8 cellular contexts compared by ENCODE assay signal in the genomic region with DNA sequence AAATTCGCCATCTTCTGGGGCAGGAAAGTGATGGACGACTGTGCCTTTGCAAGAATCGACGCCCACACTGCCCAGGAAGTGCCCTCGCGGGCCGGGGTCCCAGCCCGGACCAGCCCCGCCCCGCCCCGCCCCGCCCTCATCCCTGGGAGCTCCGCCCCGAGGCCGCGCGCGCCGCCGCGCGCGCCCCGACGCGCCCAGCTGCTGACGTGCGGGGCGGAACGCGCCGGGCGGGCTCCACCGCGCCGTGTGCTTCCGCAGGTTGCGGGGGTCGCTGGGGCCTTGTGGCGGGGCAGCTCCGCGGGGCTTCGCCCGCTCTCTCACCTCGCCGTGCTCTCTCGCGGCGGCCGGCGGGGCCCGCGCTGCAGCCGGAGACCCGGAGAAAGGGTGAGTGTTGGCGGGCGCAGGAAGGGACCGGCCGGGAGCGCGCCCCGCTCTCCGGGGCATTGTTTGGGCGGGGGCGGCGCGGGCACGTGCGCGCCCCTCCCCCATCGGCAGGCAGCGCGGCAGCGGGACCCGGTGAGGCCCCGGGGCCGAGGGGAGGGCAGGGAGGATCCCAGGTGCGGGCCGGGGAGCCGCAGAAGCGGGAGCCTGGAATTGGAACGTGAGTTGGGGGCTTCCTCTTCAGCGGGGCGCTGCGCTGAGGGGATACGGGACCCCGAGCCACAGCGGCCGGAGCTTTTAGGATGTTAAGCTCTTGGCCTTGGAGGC. TPM values are rescaled to one million over a fixed set of nuclear protein-coding genes. Genes with fewer than 3 reads are reported as not detected.
DNase-seq lines count a peak whose midpoint lies in the region; ATAC-seq and TF ChIP-seq lines count a peak whose summit lies in the region.

TSS of gene YEATS2 (plus strand) at position 188 of the 708 bp plus-strand sequence. CDS start 17,366 bp downstream, outside the sequence.

- H4K20me1 ChIP-seq in OCI-LY7 (ENCODE audit: insufficient read depth, low read length) = peaks cover 20% of the 10 kb centered on the region

- CTCF ChIA-PET in OCI-LY7 (lab: Charles Lee; ENCODE audit: unreplicated experiment) = interaction anchor here (0.5 to 0.8 kb wide), 5 partner anchors 62 to 1503 kb away, joined by 3 to 4 read pairs (median 3); no protein-coding TSS in a partner anchor

- TF ChIP-seq POLR2A in erythroblast (IDR thresholded peaks at IDR 0.05; ENCODE audit: low read length) = peak; percentile 55

- no TSS peak for BruUV-seq in OCI-LY7 (replicated peaks; lab: Mats Ljungman, UMichigan)

- DNase-seq in COLO829 (ENCODE audit: low spot score) = peak; percentile 94
- peak; percentile 83 for DNase-seq in HK-2 (ENCODE audit: unreplicated experiment)
- peak; percentile 86 for DNase-seq in OCI-LY7 (ENCODE audit: low spot score)
- peak; percentile 80 for DNase-seq in activated T-cell treated with anti-CD3 and anti-CD28 coated beads for 48 hours (ENCODE audit: low read depth)
- peak; percentile 80 to 82 for DNase-seq in erythroblast (lab: John Stamatoyannopoulos, UW)
- peak; percentile 82 for DNase-seq in stimulated activated CD8-positive, alpha-beta memory T cell treated with anti-CD3 and anti-CD28 coated beads, Interleukin-4, amount 100 ng/mL, for 48 hours

- peak; percentile 78 for ATAC-seq in GM19463 (IDR thresholded peaks at IDR 0.05; ENCODE audit: unreplicated experiment)

- POLR2A ChIA-PET in OCI-LY7 (lab: Charles Lee) = interaction anchor here (0.5 to 3.3 kb wide), 18 partner anchors 8 to 133 kb away, joined by 3 to 14 read pairs (median 4); partner anchors contain the start of gene KLHL24

- H3K4me3 ChIP-seq in OCI-LY7 (ENCODE audit: low read depth, low read length, poor library complexity, severe bottlenecking) (peak within 1 kb of the TSS; percentile 96), mucosa of stomach (ENCODE audit: low read length) (peak within 1 kb of the TSS; percentile 84)

- H2AFZ ChIP-seq in OCI-LY7 (ENCODE audit: low read length) = peak within 1 kb of the TSS; percentile 93

- H3K36me3 ChIP-seq in OCI-LY7 (ENCODE audit: insufficient read depth, low read length) (peaks cover 18% of the 10 kb centered on the region), mucosa of stomach (ENCODE audit: control insufficient read depth, insufficient read depth, low read length) (no peaks in the 10 kb centered on the region)

- intact Hi-C loops in OCI-LY7 (cut with micrococcal nuclease; ENCODE audit: unreplicated experiment) = loop anchor here (1.0 to 2.0 kb wide), 2 partner anchors 105 to 142 kb away; partner anchors contain the start of gene KLHL6

- peak within 1 kb of the TSS; percentile 83 for H3K27ac ChIP-seq in OCI-LY7 (ENCODE audit: low read depth, low read length, poor library complexity, severe bottlenecking)

- H3K79me2 ChIP-seq in OCI-LY7 (ENCODE audit: insufficient read depth, low read depth, low read length) = peaks cover 55% of the 10 kb centered on the region

- H3K9ac ChIP-seq in mucosa of stomach (ENCODE audit: low read length) = peak within 1 kb of the TSS; percentile 92

- no peaks in the 10 kb centered on the region for H3K27me3 ChIP-seq in mucosa of stomach (ENCODE audit: control insufficient read depth, insufficient read depth, low read length)

- H3K4me1 ChIP-seq in OCI-LY7 (ENCODE audit: insufficient read depth, low read length, poor library complexity, severe bottlenecking) (peaks cover 17% of the 10 kb centered on the region), mucosa of stomach (ENCODE audit: control insufficient read depth, insufficient read depth, low read length) (peaks cover 12% of the 10 kb centered on the region)

- no peak for TF ChIP-seq CTCF in OCI-LY7 (conservative IDR thresholded peaks at IDR 0.05; ENCODE audit: low read length)

- no peaks in the 10 kb centered on the region for H3K9me3 ChIP-seq in OCI-LY7 (ENCODE audit: low read length)
- H3K9me3 ChIP-seq in mucosa of stomach (ENCODE audit: control insufficient read depth, low read length) = no peaks in the 10 kb centered on the region

- no peaks in the 10 kb centered on the region for H3K9me2 ChIP-seq in OCI-LY7 (ENCODE audit: insufficient read depth, low read length)

- H3K4me2 ChIP-seq in OCI-LY7 (ENCODE audit: low read length) = peak within 1 kb of the TSS; percentile 88

RNA-seq across cellular contexts. Expression of gene YEATS2, which starts in this region (rescaled TPM):
- total RNA-seq in OCI-LY7 (2014; rRNA removed; shearing (Covaris generic)) = 50.7 and 68.2 TPM in 2 replicates
- 72.2 and 77.2 TPM in 2 replicates for total RNA-seq in OCI-LY7 (2022)

Comparison
In these comparisons a context has a peak if more than half of its experiments do, and no peak if none do; other contexts are left out.
1. Peak in every context shown above with its lines: DNase-seq, ATAC-seq, H3K4me3 ChIP-seq and H3K27ac ChIP-seq.